In genomic region chr12:120971299-120972180, GRCh38 we compare ENCODE assay signal across 9 cellular contexts. TPM values are rescaled to one million over a fixed set of nuclear protein-coding genes. Genes with fewer than 3 reads are reported as not detected.
DNase-seq lines count a peak whose midpoint lies in the region; ATAC-seq and TF ChIP-seq lines count a peak whose summit lies in the region.
"Had no signal": no experiment of that assay in that cellular context is flagged by ENCODE, and none has a peak within 500 bp of the region (broad histone marks: within the 10 kb centered on the region; RNA-seq: fewer than 3 reads in every experiment).

No MANE protein-coding gene starts in this region.

- no peaks in the 10 kb centered on the region for H3K9me3 Mint-ChIP-seq in activated T-cell treated with anti-CD3 and anti-CD28 coated beads, Interleukin-2, amount 50 U/mL, for 24 hours

- no peaks in the 10 kb centered on the region for H3K4me1 ChIP-seq in ovary (ENCODE audit: insufficient read depth)

- no peak overlapping the region for H3K4me3 Mint-ChIP-seq in activated T-cell treated with anti-CD3 and anti-CD28 coated beads, Interleukin-2, amount 50 U/mL, for 24 hours

- peak; percentile 71 for DNase-seq in DMS153 treated with DMSO at 0.1 percent for 48 hours (lab: John Stamatoyannopoulos, UW; ENCODE audit: unreplicated experiment)
- peak; percentile 20 for DNase-seq in NCI-H82 treated with DMSO at 0.1 percent for 48 hours (lab: John Stamatoyannopoulos, UW; ENCODE audit: unreplicated experiment)
- peak; percentile 36 for DNase-seq in activated T-cell treated with anti-CD3 and anti-CD28 coated beads, Interleukin-2, amount 50 U/mL, for 24 hours
- peak; percentile 55 for DNase-seq in foreskin melanocyte
- DNase-seq in ovary = peak in 1 of 5 donors; percentile 47
- no peak for DNase-seq in H7

- TF ChIP-seq EP300 in ovary (IDR thresholded peaks at IDR 0.05) = no peak

- TF ChIP-seq POLR2A in ovary (IDR thresholded peaks at IDR 0.05) = no peak

- peak; percentile 56 for ATAC-seq in HG02981 (IDR thresholded peaks at IDR 0.05; ENCODE audit: unreplicated experiment)
- ATAC-seq in HG03135 (IDR thresholded peaks at IDR 0.05; ENCODE audit: unreplicated experiment) = no peak

- intact Hi-C loops in ovary (cut with DNase I) = loop anchor here in 2 of 4 donors (5.0 kb wide), 1 partner anchor 324 kb away; no protein-coding TSS in a partner anchor

- H3K36me3 Mint-ChIP-seq in activated T-cell treated with anti-CD3 and anti-CD28 coated beads, Interleukin-2, amount 50 U/mL, for 24 hours (ENCODE audit: low read depth) = no peaks in the 10 kb centered on the region

- H3K27ac ChIP-seq in ovary = no peak overlapping the region

- H3K27me3 ChIP-seq in ovary (no peaks in the 10 kb centered on the region), H7 (ENCODE audit: control insufficient read depth, insufficient read depth, low read length) (no peaks in the 10 kb centered on the region)

- H3K27ac Mint-ChIP-seq in activated T-cell treated with anti-CD3 and anti-CD28 coated beads, Interleukin-2, amount 50 U/mL, for 24 hours = no peak overlapping the region

- H3K4me3 ChIP-seq in ovary (no peak overlapping the region), H7 (ENCODE audit: insufficient read depth, low read depth, low read length) (no peak overlapping the region)

- no peaks in the 10 kb centered on the region for H3K36me3 ChIP-seq in ovary
- no peaks in the 10 kb centered on the region for H3K36me3 ChIP-seq in H7 (replicated peaks; ENCODE audit: control insufficient read depth, insufficient read depth, low read length)

- no peaks in the 10 kb centered on the region for H3K27me3 Mint-ChIP-seq in activated T-cell treated with anti-CD3 and anti-CD28 coated beads, Interleukin-2, amount 50 U/mL, for 24 hours

- peak; percentile 48 to 78 (median 65) for TF ChIP-seq CTCF in ovary (IDR thresholded peaks at IDR 0.05)

- peaks cover 4% of the 10 kb centered on the region for H3K4me1 Mint-ChIP-seq in activated T-cell treated with anti-CD3 and anti-CD28 coated beads, Interleukin-2, amount 50 U/mL, for 24 hours (ENCODE audit: low read depth)

- H3K9me3 ChIP-seq in ovary = no peaks in the 10 kb centered on the region

- WGBS in ovary, 3 donors = 36 to 39% (median 37%) methylated on average over 13 of the region's 13 CpGs

RNA-seq across cellular contexts. Expression of gene HNF1A, which starts 6.8 kb away (rescaled TPM):
- total RNA-seq in ovary = 1 to 10 TPM in 1 of 7 donors, under 1 TPM in 2, not detected in 4; 0.10 to 1.4 (median 0.12) TPM
- polyA plus RNA-seq in ovary = under 1 TPM in 1 of 2 donors, not detected in 1; 0.23 TPM
- total RNA-seq in H7 (2014; rRNA removed; shearing (Covaris generic)) = not detected in 2 replicates
- total RNA-seq: activated CD8-positive, alpha-beta memory T cell treated with anti-CD3 and anti-CD28 coated beads for 36 hours had no signal

RNA-seq across cellular contexts. Expression of gene C12orf43, which starts 44.7 kb away (rescaled TPM):
- total RNA-seq in ovary = 10 to 100 TPM; 10.6 to 22.9 (median 17.9) TPM
- 10 to 100 TPM; 14.8 to 16.4 TPM for polyA plus RNA-seq in ovary
- 11.8 and 15.0 TPM in 2 replicates for total RNA-seq in H7 (2014; rRNA removed; shearing (Covaris generic))
